Comparison of ENCODE assay signal across 8 cellular contexts in the genomic region with DNA sequence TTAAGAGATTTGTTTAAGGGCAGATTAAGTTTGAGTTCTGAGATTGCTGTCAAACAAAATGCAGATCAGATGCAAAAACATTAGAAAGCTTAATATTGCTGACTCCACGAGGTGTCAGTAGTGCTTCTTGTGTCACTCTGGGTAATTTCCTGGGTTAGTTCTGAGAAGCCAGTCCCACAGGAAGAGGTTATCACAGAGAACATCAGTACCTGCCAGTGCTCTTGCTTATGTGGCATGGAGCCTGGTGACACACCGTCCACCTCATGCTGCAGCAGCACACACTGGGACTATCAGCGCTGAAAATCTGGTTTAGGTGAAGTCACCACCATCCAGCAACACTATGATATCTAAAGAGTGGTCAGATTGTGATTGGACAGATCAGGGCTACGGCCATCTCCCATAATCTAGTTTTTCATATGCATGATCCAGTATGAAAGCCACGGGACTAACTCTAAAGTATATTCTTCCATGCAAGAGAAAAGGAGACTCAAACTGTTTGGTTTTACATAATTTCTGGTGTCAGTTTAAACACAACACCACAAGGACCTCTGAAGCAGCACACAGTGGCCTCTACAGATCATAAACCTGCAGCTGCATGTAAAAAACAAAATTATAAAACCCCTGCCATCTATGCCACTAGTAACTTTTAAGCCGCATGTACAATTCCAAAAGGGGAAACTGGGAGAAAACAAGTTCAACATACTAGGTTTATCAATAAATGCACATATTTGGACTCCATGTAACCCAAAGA. TPM values are rescaled to one million over a fixed set of nuclear protein-coding genes. Genes with fewer than 3 reads are reported as not detected.
A peak's percentile ranks its signal among the peaks of the same experiment; 100 is the strongest.
DNase-seq lines count a peak whose midpoint lies in the region; ATAC-seq and TF ChIP-seq lines count a peak whose summit lies in the region.

No MANE protein-coding gene starts in this region.

- H3K4me1 ChIP-seq in KMS-11 (ENCODE audit: low read depth, poor library complexity, severe bottlenecking) (peaks cover 75% of the 10 kb centered on the region), testis (no peaks in the 10 kb centered on the region)

- H3K27me3 ChIP-seq in KMS-11 (ENCODE audit: insufficient read depth, low read depth) (no peaks in the 10 kb centered on the region), WERI-Rb-1 (ENCODE audit: insufficient read depth, low read depth, severe bottlenecking) (no peaks in the 10 kb centered on the region), testis (no peaks in the 10 kb centered on the region)

- no peaks in the 10 kb centered on the region for H3K36me3 ChIP-seq in KMS-11 (ENCODE audit: insufficient read depth)
- no peaks in the 10 kb centered on the region for H3K36me3 ChIP-seq in WERI-Rb-1
- no peaks in the 10 kb centered on the region for H3K36me3 ChIP-seq in testis (ENCODE audit: low read depth, missing control alignments)

- H3K4me3 ChIP-seq in KMS-11 (IDR thresholded peaks at IDR 0.05; ENCODE audit: insufficient read depth, low read depth, low read length) (no peak overlapping the region), WERI-Rb-1 (ENCODE audit: low read depth, low read length) (no peak overlapping the region), cardiac fibroblast (replicated peaks in 1 of 2; ENCODE audit: low read depth in 2 of 2, low read length in 2 of 2) (no peak overlapping the region), testis (no peak overlapping the region)

- intact Hi-C loops in testis (cut with DNase I; ENCODE audit: low total_unique reads), result no loop called here

- no peaks in the 10 kb centered on the region for H3K79me2 ChIP-seq in KMS-11 (ENCODE audit: insufficient read depth, low read depth)

- H2AFZ ChIP-seq in KMS-11 (ENCODE audit: low read depth), result peak overlapping the region; percentile 8; the same call in 1 of the 2 replicates

- H4K20me1 ChIP-seq in KMS-11 (ENCODE audit: insufficient read depth), result no peaks in the 10 kb centered on the region

- no peak for TF ChIP-seq POLR2A in testis (IDR thresholded peaks at IDR 0.05)

- peak overlapping the region; percentile 37 for H3K4me2 ChIP-seq in KMS-11

- peak; percentile 79 for ATAC-seq in GM21825 (IDR thresholded peaks at IDR 0.05; ENCODE audit: unreplicated experiment)

- 67 to 78% methylated on average over 6 of the region's 6 CpGs for WGBS in testis, 2 donors

- no peak overlapping the region; the same call in 1 of the 2 replicates for H3K9ac ChIP-seq in KMS-11

- H3K27ac ChIP-seq in KMS-11 (peak overlapping the region; percentile 36), WERI-Rb-1 (no peak overlapping the region), testis (no peak overlapping the region)

- H3K9me3 ChIP-seq in WERI-Rb-1 (ENCODE audit: severe bottlenecking) (no peaks in the 10 kb centered on the region), testis (no peaks in the 10 kb centered on the region)

- TF ChIP-seq CTCF in GM12874 (IDR thresholded peaks at IDR 0.05; ENCODE audit: insufficient read depth, low read depth, low read length) (peak; percentile 51), KMS-11 (conservative IDR thresholded peaks at IDR 0.05; ENCODE audit: low read depth, low read length) (peak; percentile 55), WERI-Rb-1 (IDR thresholded peaks at IDR 0.05; ENCODE audit: low read depth, low read length) (peak; percentile 69), cardiac fibroblast (IDR thresholded peaks at IDR 0.05; ENCODE audit: low read depth, low read length) (peak; percentile 48), testis (IDR thresholded peaks at IDR 0.05) (peak in 2 of 3 experiments; percentile 7 to 12)

- DNase-seq in WERI-Rb-1, result peak; percentile 27
- DNase-seq in cardiac fibroblast (ENCODE audit: low read depth in 2 of 2), result peak; percentile 64 to 75
- peak; percentile 8 for DNase-seq in midbrain (lab: John Stamatoyannopoulos, UW)
- no peak for DNase-seq in testis
- no peak for DNase-seq in NCI-H187 treated with DMSO at 0.1 percent for 48 hours (lab: John Stamatoyannopoulos, UW)

RNA-seq across cellular contexts. Expression of gene MYO5C, which starts 36.1 kb away (rescaled TPM):
- total RNA-seq in testis, result 10 to 100 TPM; 40.0 to 47.6 TPM
- 9.3 TPM for polyA plus RNA-seq in testis (ENCODE audit: insufficient read depth, low read depth, low replicate concordance)

Comparison
In these comparisons a context has a peak if more than half of its experiments do, and no peak if none do; other contexts are left out.
1. CTCF ChIP-seq: peak in every context shown above with its lines; median percentile 69 in WERI-Rb-1; 55 in KMS-11; 51 in GM12874; 48 in cardiac fibroblast; 10 in testis.
2. DNase-seq: peak in WERI-Rb-1 (single experiment), cardiac fibroblast (2 of 2) and midbrain (single experiment); none in testis (single experiment) and NCI-H187 treated with DMSO at 0.1 percent for 48 hours (single experiment).